In the genomic region with DNA sequence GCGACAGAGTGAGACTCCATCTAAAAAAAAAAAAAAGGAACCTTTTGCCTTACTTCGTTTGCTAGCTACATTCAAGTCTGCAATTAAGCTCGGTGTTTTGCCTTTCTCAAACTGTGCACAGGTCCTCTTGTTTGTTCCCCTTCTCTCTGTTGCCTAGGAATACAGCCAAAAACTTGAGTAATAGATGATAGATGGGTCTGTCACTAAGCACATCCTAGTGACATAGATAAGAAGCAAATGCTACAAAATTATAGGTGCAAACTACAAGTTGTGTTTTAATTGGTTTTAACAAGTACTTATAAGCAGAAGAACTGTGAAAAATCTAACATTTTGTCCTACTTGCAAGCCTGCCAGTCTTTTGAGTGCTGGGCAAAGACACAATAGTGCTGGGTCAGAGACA, we compare ENCODE assay signal across 31 cellular contexts.
"Had no signal": no experiment of that assay in that cellular context is flagged by ENCODE, and none has a peak within 500 bp of the region (broad histone marks: within the 10 kb centered on the region; RNA-seq: fewer than 3 reads in every experiment).

No MANE protein-coding gene starts in this region.

- H3K4me3 Mint-ChIP-seq: activated B cell treated with CpG ODN at 0.5 μM for 24 hours; activated CD8-positive, alpha-beta T cell treated with anti-CD3 and anti-CD28 coated beads for 36 hours; activated naive CD8-positive, alpha-beta T cell; activated T-cell treated with anti-CD3 and anti-CD28 coated beads, Interleukin-2, amount 50 U/mL, for 4 hours; activated T-helper 17 cell treated with anti-CD3 and anti-CD28 coated beads, Interleukin-2, amount 50 U/mL, for 72 hours; effector memory CD8-positive, alpha-beta T cell; T-helper 2 cell treated with Interferon-gamma antibody and Interleukin-4, amounts not matched to agents 5 μg/mL and 100 μg/mL, for 36 hours had no signal

- H3K27me3 Mint-ChIP-seq: activated B cell treated with CpG ODN at 0.5 μM for 24 hours; activated T-helper 17 cell treated with anti-CD3 and anti-CD28 coated beads, Interleukin-2, amount 50 U/mL, for 72 hours; effector memory CD8-positive, alpha-beta T cell had no signal

- H3K9me3 ChIP-seq: body of pancreas, esophagus muscularis mucosa, gastrocnemius medialis had no signal

- H3K9me3 Mint-ChIP-seq: activated B cell treated with CpG ODN at 0.5 μM for 24 hours; activated CD8-positive, alpha-beta T cell treated with anti-CD3 and anti-CD28 coated beads for 36 hours; T-helper 2 cell treated with Interferon-gamma antibody and Interleukin-4, amounts not matched to agents 5 μg/mL and 100 μg/mL, for 36 hours had no signal

- H3K36me3 Mint-ChIP-seq: activated naive CD8-positive, alpha-beta T cell had no signal

- DNase-seq: activated B cell treated with CpG ODN at 0.5 μM for 24 hours; activated CD4-positive, alpha-beta T cell treated with anti-CD3 and anti-CD28 coated beads for 48 hours; activated CD4-positive, alpha-beta T cell treated with anti-CD3 and anti-CD28 coated beads, Interleukin-2, amount 50 U/mL, for 1 hour; activated CD4-positive, alpha-beta T cell treated with anti-CD3 and anti-CD28 coated beads, Interleukin-2, amount 50 U/mL, for 48 hours; activated CD8-positive, alpha-beta memory T cell treated with anti-CD3 and anti-CD28 coated beads for 24 hours; activated CD8-positive, alpha-beta T cell treated with anti-CD3 and anti-CD28 coated beads for 36 hours; activated effector memory CD4-positive, alpha-beta T cell treated with Interleukin-2 at 50 U/mL for 16 hours; activated gamma-delta T cell treated with Interleukin-2 at 50 U/mL for 16 hours; activated naive CD4-positive, alpha-beta T cell treated with anti-CD3 and anti-CD28 coated beads, Interleukin-2, amount 50 U/mL, for 16 hours; activated naive CD4-positive, alpha-beta T cell treated with Interleukin-2 at 50 U/mL for 16 hours; activated T-cell treated with anti-CD3 and anti-CD28 coated beads, Interleukin-2, amount 50 U/mL, for 4 hours; amygdala; aorta; body of pancreas; caudate nucleus; cortex of kidney; dermis blood vessel endothelial cell; effector CD4-positive, alpha-beta T cell; effector memory CD8-positive, alpha-beta T cell; erythroblast; foreskin keratinocyte; gastrocnemius medialis; glutamatergic neuron; heart left ventricle; T1000; WERI-Rb-1 had no signal

- ATAC-seq: activated CD4-positive, CD25-positive, alpha-beta regulatory T cell treated with anti-CD3 and anti-CD28 coated beads, Interleukin-2, amount 50 U/mL, for 24 hours; activated CD8-positive, alpha-beta T cell treated with anti-CD3 and anti-CD28 coated beads for 36 hours; activated T-cell treated with anti-CD3 and anti-CD28 coated beads, Interleukin-2, amount 50 U/mL, for 4 hours; activated T-helper 17 cell treated with anti-CD3 and anti-CD28 coated beads, Interleukin-2, amount 50 U/mL, for 72 hours; body of pancreas; effector memory CD8-positive, alpha-beta T cell; foreskin keratinocyte; gastrocnemius medialis; heart left ventricle had no signal

- H3K4me1 Mint-ChIP-seq: activated B cell treated with CpG ODN at 0.5 μM for 24 hours; activated T-helper 17 cell treated with anti-CD3 and anti-CD28 coated beads, Interleukin-2, amount 50 U/mL, for 72 hours had no signal

- H3K27ac Mint-ChIP-seq: activated B cell treated with CpG ODN at 0.5 μM for 24 hours; activated CD8-positive, alpha-beta T cell treated with anti-CD3 and anti-CD28 coated beads for 36 hours; activated naive CD8-positive, alpha-beta T cell; activated T-helper 17 cell treated with anti-CD3 and anti-CD28 coated beads, Interleukin-2, amount 50 U/mL, for 72 hours; effector memory CD8-positive, alpha-beta T cell; T-helper 2 cell treated with Interferon-gamma antibody and Interleukin-4, amounts not matched to agents 5 μg/mL and 100 μg/mL, for 36 hours had no signal

- H3K27me3 ChIP-seq: body of pancreas, esophagus muscularis mucosa, foreskin keratinocyte, gastrocnemius medialis, heart left ventricle had no signal

- H3K4me1 ChIP-seq: body of pancreas, gastrocnemius medialis had no signal

- H3K27ac ChIP-seq: body of pancreas, esophagus muscularis mucosa, foreskin keratinocyte, gastrocnemius medialis, heart left ventricle, WERI-Rb-1 had no signal
